ENCODE assay signal across 8 cellular contexts in the genomic region with DNA sequence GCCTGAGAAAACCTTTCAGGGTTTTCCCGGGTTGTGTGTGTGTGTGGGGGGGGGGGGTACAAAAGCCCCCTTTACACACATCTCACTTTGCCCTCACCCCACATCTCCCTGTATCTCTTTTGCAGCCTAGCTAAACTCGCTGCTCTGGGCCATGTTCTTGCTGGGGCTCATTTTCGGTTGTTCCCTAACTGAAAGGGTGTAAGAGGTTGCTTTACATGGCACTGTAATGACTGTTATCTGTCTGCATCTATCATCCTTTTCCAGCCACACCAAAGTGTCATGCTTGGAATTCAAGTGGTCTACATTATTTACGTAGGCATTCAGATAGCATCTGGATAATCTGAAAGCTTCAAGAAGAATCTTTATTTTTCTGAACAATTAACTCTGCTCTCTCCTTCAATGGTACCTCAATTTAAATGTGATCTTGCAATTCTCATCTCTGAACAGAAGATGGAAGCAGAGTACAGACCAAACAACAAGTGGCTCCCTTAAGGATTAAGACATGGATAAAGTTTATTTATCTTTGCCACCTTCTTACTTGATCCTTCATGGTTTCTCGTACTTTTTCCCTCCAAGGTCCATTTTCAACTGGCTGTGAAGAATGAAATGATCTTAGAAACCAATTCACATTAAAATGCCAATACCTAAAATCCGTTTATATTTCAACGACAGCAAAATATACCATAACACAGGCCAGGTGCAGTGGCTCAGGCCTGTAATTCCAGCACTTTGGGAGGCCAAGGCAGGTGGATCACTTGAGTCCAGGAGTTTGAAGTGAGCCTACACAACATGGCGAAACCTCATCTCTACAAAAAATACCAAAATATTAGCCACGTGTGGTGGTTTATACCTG. TPM values are rescaled to one million over a fixed set of nuclear protein-coding genes. Genes with fewer than 3 reads are reported as not detected.
DNase-seq lines count a peak whose midpoint lies in the region; ATAC-seq and TF ChIP-seq lines count a peak whose summit lies in the region.

No MANE protein-coding gene starts in this region.

- ATAC-seq in HG02981 (IDR thresholded peaks at IDR 0.05; ENCODE audit: unreplicated experiment) (peak; percentile 59), PC-3 (peak; percentile 78), GM21423 (IDR thresholded peaks at IDR 0.05; ENCODE audit: unreplicated experiment) (no peak)

- no peak overlapping the region for H3K27ac ChIP-seq in PC-3 (ENCODE audit: low read length)

- no peak overlapping the region for H3K4me2 ChIP-seq in PC-3 (ENCODE audit: low read length)

- TF ChIP-seq CTCF in PC-3 (conservative IDR thresholded peaks at IDR 0.05; ENCODE audit: low read depth, low read length), result peak; percentile 86

- H2AFZ ChIP-seq in PC-3 (ENCODE audit: low read length), result no peak overlapping the region

- H3K4me1 ChIP-seq in PC-3 (ENCODE audit: insufficient read depth, low read length), result no peaks in the 10 kb centered on the region

- H3K9ac ChIP-seq in PC-3 (ENCODE audit: low read length), result no peak overlapping the region

- CTCF ChIA-PET in PC-3 (lab: Charles Lee), result no interaction called here

- no peak overlapping the region for H3K4me3 ChIP-seq in PC-3 (ENCODE audit: low read length)

- no peaks in the 10 kb centered on the region for H3K79me2 ChIP-seq in PC-3 (ENCODE audit: low read length)

- intact Hi-C loops in PC-3 (cut with micrococcal nuclease), result loop anchor here (1.0 to 2.0 kb wide), 5 partner anchors 114 to 1050 kb away; no protein-coding TSS in a partner anchor

- POLR2A ChIA-PET in PC-3 (lab: Charles Lee; ENCODE audit: unreplicated experiment), result no interaction called here

- H3F3A ChIP-seq in PC-3 (ENCODE audit: low read length, unreplicated experiment), result no peaks in the 10 kb centered on the region

- peaks cover 26% of the 10 kb centered on the region for H3K27me3 ChIP-seq in PC-3 (ENCODE audit: low read length)

- H3K36me3 ChIP-seq in PC-3 (ENCODE audit: low read depth, low read length), result no peaks in the 10 kb centered on the region

- peak; percentile 62 for DNase-seq in NCI-H2171 treated with DMSO at 0.1 percent for 48 hours (lab: John Stamatoyannopoulos, UW)
- no peak for DNase-seq in NCI-H2171 (lab: John Stamatoyannopoulos, UW)
- peak; percentile 73 for DNase-seq in PC-3
- peak; percentile 37 for DNase-seq in epidermal melanocyte (ENCODE audit: insufficient read length, low spot score)
- peak; percentile 66 for DNase-seq in myocyte (ENCODE audit: low read depth)
- DNase-seq in activated effector memory CD4-positive, alpha-beta T cell treated with anti-CD3 and anti-CD28 coated beads, Interleukin-2, amount 50 U/mL, for 16 hours, result no peak

- no peaks in the 10 kb centered on the region for H3K9me2 ChIP-seq in PC-3 (replicated peaks; ENCODE audit: low read length)

- BruUV-seq in PC-3 (replicated peaks; lab: Mats Ljungman, UMichigan), result no TSS peak

- H3K9me3 ChIP-seq in PC-3 (ENCODE audit: low read length), result no peaks in the 10 kb centered on the region

- no peaks in the 10 kb centered on the region for H4K20me1 ChIP-seq in PC-3 (ENCODE audit: low read length)

RNA-seq across cellular contexts. Expression of a gene that starts 34.9 kb away (rescaled TPM):
- not detected in 2 replicates for total RNA-seq in PC-3 (2014; rRNA removed)
- not detected in 2 replicates for total RNA-seq in myocyte
- polyA plus RNA-seq in myocyte (2012), result not detected

Comparison
In these comparisons a context has a peak if more than half of its experiments do, and no peak if none do; other contexts are left out.
1. DNase-seq: peak in NCI-H2171 treated with DMSO at 0.1 percent for 48 hours (single experiment), PC-3 (single experiment), epidermal melanocyte (single experiment) and myocyte (single experiment); none in NCI-H2171 (single experiment) and activated effector memory CD4-positive, alpha-beta T cell treated with anti-CD3 and anti-CD28 coated beads, Interleukin-2, amount 50 U/mL, for 16 hours (single experiment).